1 cellular context compared by ENCODE assay signal in genomic region chr6:118565317-118565960, GRCh38.
A peak's percentile ranks its signal among the peaks of the same experiment; 100 is the strongest.
TF ChIP-seq lines count a peak whose summit lies in the region.

No MANE protein-coding gene starts in this region.

TF ChIP-seq in HepG2, 621 proteins besides CTCF, POLR2A, EP300 and RAD21 (continued from another document):
- TF ChIP-seq ELF3 (CRISPR knock-in tag; IDR thresholded peaks at IDR 0.05) = peak; percentile 84
TF ChIP-seq in HepG2: peak in this region for 4.
